Comparison of ENCODE assay signal across 17 cellular contexts in genomic region chr11:27282806-27283205, GRCh38.
A peak's percentile ranks its signal among the peaks of the same experiment; 100 is the strongest.
DNase-seq lines count a peak whose midpoint lies in the region; ATAC-seq and TF ChIP-seq lines count a peak whose summit lies in the region.
"Had no signal": no experiment of that assay in that cellular context is flagged by ENCODE, and none has a peak within 500 bp of the region (broad histone marks: within the 10 kb centered on the region; RNA-seq: fewer than 3 reads in every experiment).

No MANE protein-coding gene starts in this region.

- CTCF ChIA-PET in GM10248 (lab: Yijun Ruan, JAX) = interaction anchor here (1.0 to 3.9 kb wide), 4 partner anchors 14 to 168 kb away, joined by 3 to 22 read pairs (median 4); no protein-coding TSS in a partner anchor

- H3K9me3 ChIP-seq in adrenal gland (replicated peaks in 1 of 3) (no peaks in the 10 kb centered on the region), ovary (no peaks in the 10 kb centered on the region)

- H3K4me1 ChIP-seq in adrenal gland (replicated peaks in 1 of 2) = peaks cover 21 to 24% of the 10 kb centered on the region in 2 donors
- H3K4me1 ChIP-seq in ovary (ENCODE audit: insufficient read depth) = peaks cover 10% of the 10 kb centered on the region

- no peaks in the 10 kb centered on the region for H3K27me3 ChIP-seq in adrenal gland
- no peaks in the 10 kb centered on the region for H3K27me3 ChIP-seq in ovary

- no peaks in the 10 kb centered on the region for H3K36me3 ChIP-seq in adrenal gland (replicated peaks in 1 of 2)
- H3K36me3 ChIP-seq in ovary = no peaks in the 10 kb centered on the region

- TF ChIP-seq CTCF in adrenal gland (IDR thresholded peaks at IDR 0.05) (no peak), fibroblast of pulmonary artery (IDR thresholded peaks at IDR 0.05; ENCODE audit: low read length, missing control alignments) (no peak), ovary (IDR thresholded peaks at IDR 0.05) (no peak), GM10248 (IDR thresholded peaks at IDR 0.05; ENCODE audit: control extremely low read depth, extremely low read depth, low read depth, missing control alignments) (no peak)

- H3K4me3 ChIP-seq in adrenal gland (no peak overlapping the region), fibroblast of pulmonary artery (replicated peaks; ENCODE audit: low read depth, low read length) (no peak overlapping the region), ovary (no peak overlapping the region)
- H3K4me3 ChIP-seq: PC-9 had no signal

- POLR2A ChIA-PET in GM10248 (lab: Yijun Ruan, JAX) = no interaction called here

- intact Hi-C loops in adrenal gland (cut with DNase I) (no loop called here), ovary (cut with DNase I) (loop anchor here in 1 of 4 donors (5.0 kb wide), 1 partner anchor 101 kb away; no protein-coding TSS in a partner anchor)

- TF ChIP-seq POLR2A in adrenal gland (IDR thresholded peaks at IDR 0.05) = no peak
- TF ChIP-seq POLR2A in ovary (IDR thresholded peaks at IDR 0.05) = no peak

- DNase-seq in HCEC 1CT (peak; percentile 19), adrenal gland (peak in 3 of 7 donors; percentile 32 to 46 (median 34)), fibroblast of pulmonary artery (ENCODE audit: low read depth) (peak; percentile 40), ovary (peak; percentile 18 to 60 (median 39)), GM10248 (ENCODE audit: extremely low spot score) (no peak), HK-2 (ENCODE audit: unreplicated experiment) (no peak)
- DNase-seq: activated T-cell treated with anti-CD3 and anti-CD28 coated beads for 4 hours; CD4-positive, alpha-beta T cell; islet precursor cell; naive B cell; NCI-H1694 treated with DMSO at 0.1 percent for 48 hours; NCI-H510A treated with DMSO at 0.1 percent for 48 hours; PC-9; stimulated activated CD4-positive, alpha-beta T cell treated with anti-CD3 and anti-CD28 coated beads, Interleukin-4, amount 100 ng/mL, for 1 hour; T-cell had no signal

- no peak for ATAC-seq in GM18502 (IDR thresholded peaks at IDR 0.05; ENCODE audit: poor library complexity, unreplicated experiment)
- ATAC-seq: T-cell had no signal

- TF ChIP-seq EP300 in ovary (IDR thresholded peaks at IDR 0.05) = no peak

- H3K27ac ChIP-seq in adrenal gland (peak overlapping the region in 4 of 5 donors; percentile 30 to 74 (median 51)), ovary (peak overlapping the region in 1 of 2 donors; percentile 61)
- H3K27ac ChIP-seq: KMS-11, PC-9 had no signal

- 30 to 61% (median 45%) methylated on average over 3 of the region's 3 CpGs for WGBS in adrenal gland, 4 donors
- 12 to 32% (median 14%) methylated on average over 3 of the region's 3 CpGs for WGBS in ovary, 3 donors

Comparison
In these comparisons a context has a peak if more than half of its experiments do, and no peak if none do; other contexts are left out.
1. DNase-seq: peak in HCEC 1CT (single experiment), fibroblast of pulmonary artery (single experiment) and ovary (5 of 5); none in GM10248 (single experiment) and HK-2 (single experiment).